ENCODE assay signal across 8 cellular contexts in genomic region chr16:8621221-8621571, GRCh38. TPM values are rescaled to one million over a fixed set of nuclear protein-coding genes. Genes with fewer than 3 reads are reported as not detected.
DNase-seq lines count a peak whose midpoint lies in the region; ATAC-seq and TF ChIP-seq lines count a peak whose summit lies in the region.

No MANE protein-coding gene starts in this region.

- peaks cover 23% of the 10 kb centered on the region for H3K4me1 Mint-ChIP-seq in activated CD8-positive, alpha-beta T cell treated with anti-CD3 and anti-CD28 coated beads for 36 hours (ENCODE audit: low read depth)
- peaks cover 35% of the 10 kb centered on the region for H3K4me1 Mint-ChIP-seq in stimulated activated memory B cell treated with anti-CD40 and anti-IgM and Interleukin-4, amounts not matched to agents 10 μg/mL and 1 μg/mL and 100 μg/mL, for 72 hours

- intact Hi-C loops in activated CD8-positive, alpha-beta T cell treated with anti-CD3 and anti-CD28 coated beads for 36 hours (cut with micrococcal nuclease) = no loop called here

- peak overlapping the region; percentile 98 for H3K4me3 Mint-ChIP-seq in activated CD8-positive, alpha-beta T cell treated with anti-CD3 and anti-CD28 coated beads for 36 hours
- peak overlapping the region; percentile 91 for H3K4me3 Mint-ChIP-seq in stimulated activated memory B cell treated with anti-CD40 and anti-IgM and Interleukin-4, amounts not matched to agents 10 μg/mL and 1 μg/mL and 100 μg/mL, for 72 hours

- H3K4me3 ChIP-seq in HEK293 (ENCODE audit: low read depth, low read length) = peak overlapping the region; percentile 85
- H3K4me3 ChIP-seq in iPS-18a (ENCODE audit: low read length) = peak overlapping the region; percentile 96

- POLR2A ChIA-PET in HEK293 (lab: Yijun Ruan, JAX) = no interaction called here
- POLR2A ChIA-PET in activated CD8-positive, alpha-beta T cell treated with anti-CD3 and anti-CD28 coated beads for 36 hours (lab: Charles Lee) = interaction anchor here (0.5 to 1.5 kb wide), 3 partner anchors 45 to 161 kb away, joined by 3 to 4 read pairs (median 3); no protein-coding TSS in a partner anchor

- H3K9me3 ChIP-seq in HEK293 (ENCODE audit: control insufficient read depth, insufficient read depth, low read depth, low read length) = no peaks in the 10 kb centered on the region
- H3K9me3 ChIP-seq in iPS-18a (ENCODE audit: control insufficient read depth, low read depth, low read length) = no peaks in the 10 kb centered on the region

- peak overlapping the region; percentile 96 for H3K9ac ChIP-seq in iPS-18a (ENCODE audit: low read length)

- H3K27me3 ChIP-seq in iPS-18a (ENCODE audit: control insufficient read depth, insufficient read depth, low read length) = no peaks in the 10 kb centered on the region

- H3K36me3 Mint-ChIP-seq in activated CD8-positive, alpha-beta T cell treated with anti-CD3 and anti-CD28 coated beads for 36 hours (ENCODE audit: low read depth) = peaks cover 11% of the 10 kb centered on the region
- peaks cover 8% of the 10 kb centered on the region for H3K36me3 Mint-ChIP-seq in stimulated activated memory B cell treated with anti-CD40 and anti-IgM and Interleukin-4, amounts not matched to agents 10 μg/mL and 1 μg/mL and 100 μg/mL, for 72 hours

- H3K27me3 Mint-ChIP-seq in activated CD8-positive, alpha-beta T cell treated with anti-CD3 and anti-CD28 coated beads for 36 hours = peaks cover 3% of the 10 kb centered on the region
- peaks cover 24% of the 10 kb centered on the region for H3K27me3 Mint-ChIP-seq in stimulated activated memory B cell treated with anti-CD40 and anti-IgM and Interleukin-4, amounts not matched to agents 10 μg/mL and 1 μg/mL and 100 μg/mL, for 72 hours

- DNase-seq in activated CD8-positive, alpha-beta T cell treated with anti-CD3 and anti-CD28 coated beads for 36 hours = no peak
- no peak for DNase-seq in NCI-H2196 treated with DMSO at 0.1 percent for 48 hours (lab: John Stamatoyannopoulos, UW; ENCODE audit: unreplicated experiment)
- no peak for DNase-seq in NCI-H345 (lab: John Stamatoyannopoulos, UW)
- no peak for DNase-seq in NCI-H1048 (lab: John Stamatoyannopoulos, UW)

- CTCF ChIA-PET in HEK293 (lab: Yijun Ruan, JAX) = interaction anchor here (0.6 to 1.2 kb wide), 3 partner anchors 20 to 65 kb away, joined by 3 read pairs; no protein-coding TSS in a partner anchor
- CTCF ChIA-PET in activated CD8-positive, alpha-beta T cell treated with anti-CD3 and anti-CD28 coated beads for 36 hours (lab: Charles Lee) = interaction anchor here (0.6 to 2.3 kb wide), 5 partner anchors 23 to 54 kb away, joined by 3 to 9 read pairs (median 3); no protein-coding TSS in a partner anchor

- H3K36me3 ChIP-seq in HEK293 (ENCODE audit: control insufficient read depth in 2 of 2, insufficient read depth in 1 of 2, low read length in 2 of 2) (peaks cover 11 to 22% of the 10 kb centered on the region in 2 experiments; a peak in 2 of 3 replicates), iPS-18a (ENCODE audit: control insufficient read depth, low read depth, low read length) (peaks cover 14% of the 10 kb centered on the region)

- H3K27ac Mint-ChIP-seq in activated CD8-positive, alpha-beta T cell treated with anti-CD3 and anti-CD28 coated beads for 36 hours = peak overlapping the region; percentile 57
- H3K27ac Mint-ChIP-seq in stimulated activated memory B cell treated with anti-CD40 and anti-IgM and Interleukin-4, amounts not matched to agents 10 μg/mL and 1 μg/mL and 100 μg/mL, for 72 hours = peak overlapping the region; percentile 91

- no peak for ATAC-seq in activated CD8-positive, alpha-beta T cell treated with anti-CD3 and anti-CD28 coated beads for 36 hours
- ATAC-seq in stimulated activated memory B cell treated with anti-CD40 and anti-IgM and Interleukin-4, amounts not matched to agents 10 μg/mL and 1 μg/mL and 100 μg/mL, for 72 hours = no peak
- no peak for ATAC-seq in HG03139 (IDR thresholded peaks at IDR 0.05; ENCODE audit: unreplicated experiment)

- H3K27ac ChIP-seq in HEK293 (ENCODE audit: extremely low read depth, low read depth, low read length) (no peak overlapping the region), iPS-18a (ENCODE audit: low read length) (no peak overlapping the region)

- peaks cover 4% of the 10 kb centered on the region; the same call in 1 of the 2 replicates for H3K4me1 ChIP-seq in HEK293 (ENCODE audit: control insufficient read depth, insufficient read depth, low read length)
- no peaks in the 10 kb centered on the region for H3K4me1 ChIP-seq in iPS-18a (ENCODE audit: control insufficient read depth, low read depth, low read length)

- TF ChIP-seq CTCF in HEK293 (tag by site-specific recombination; IDR thresholded peaks at IDR 0.05) = no peak
- TF ChIP-seq CTCF in activated CD8-positive, alpha-beta T cell treated with anti-CD3 and anti-CD28 coated beads for 36 hours (IDR thresholded peaks at IDR 0.05) = no peak

- no peaks in the 10 kb centered on the region for H3K9me3 Mint-ChIP-seq in activated CD8-positive, alpha-beta T cell treated with anti-CD3 and anti-CD28 coated beads for 36 hours
- H3K9me3 Mint-ChIP-seq in stimulated activated memory B cell treated with anti-CD40 and anti-IgM and Interleukin-4, amounts not matched to agents 10 μg/mL and 1 μg/mL and 100 μg/mL, for 72 hours = no peaks in the 10 kb centered on the region

TF ChIP-seq in HEK293, 187 proteins besides CTCF, POLR2A, EP300 and RAD21:
- no peak for TF ChIP-seq ZNF433 (tag by site-specific recombination; IDR thresholded peaks at IDR 0.05; ENCODE audit: low read depth)
- TF ChIP-seq OSR2 (tag by site-specific recombination; IDR thresholded peaks at IDR 0.05) = peak; percentile 25; the same call in 1 of the 2 replicates

RNA-seq across cellular contexts. Expression of gene METTL22, which starts 0.3 kb away (rescaled TPM):
- total RNA-seq in activated CD8-positive, alpha-beta T cell treated with anti-CD3 and anti-CD28 coated beads for 36 hours = 10 to 100 TPM; 31.7 to 31.9 TPM

RNA-seq across cellular contexts. Expression of gene TMEM114, which starts 30.9 kb away (rescaled TPM):
- total RNA-seq in activated CD8-positive, alpha-beta T cell treated with anti-CD3 and anti-CD28 coated beads for 36 hours = not detected

RNA-seq across cellular contexts. Expression of gene ABAT, which starts 53.2 kb away (rescaled TPM):
- total RNA-seq in activated CD8-positive, alpha-beta T cell treated with anti-CD3 and anti-CD28 coated beads for 36 hours = 1 to 10 TPM; 5.1 TPM
